In the genomic region with DNA sequence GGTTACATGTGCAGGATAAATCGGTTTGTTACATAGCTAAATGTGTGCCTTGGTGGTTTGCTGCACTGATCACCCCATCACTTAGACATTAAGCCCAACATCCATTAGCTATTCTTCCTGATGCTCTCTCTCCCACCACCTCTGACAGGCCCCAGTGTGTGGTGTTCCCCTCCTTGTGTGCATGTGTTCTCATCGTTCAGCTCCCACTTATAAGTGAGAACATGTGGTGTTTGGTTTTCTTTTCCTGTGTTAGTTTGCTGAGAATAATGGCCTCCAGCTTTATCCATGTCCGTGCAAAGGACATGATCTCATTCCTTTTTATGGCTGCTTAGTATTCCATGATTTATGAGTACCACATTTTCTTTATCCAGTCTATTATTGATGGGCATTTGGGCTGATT, we compare ENCODE assay signal across 2 cellular contexts. TPM values are rescaled to one million over a fixed set of nuclear protein-coding genes. Genes with fewer than 3 reads are reported as not detected.
"Had no signal": no experiment of that assay in that cellular context is flagged by ENCODE, and none has a peak within 500 bp of the region (broad histone marks: within the 10 kb centered on the region; RNA-seq: fewer than 3 reads in every experiment).

No MANE protein-coding gene starts in this region.

RNA-seq across cellular contexts. Expression of gene ANKRD1, which starts 22.1 kb away (rescaled TPM):
- total RNA-seq: HT-29, K562 had no signal
- polyA plus RNA-seq: K562 had no signal
